8 cellular contexts compared by ENCODE assay signal in the genomic region with DNA sequence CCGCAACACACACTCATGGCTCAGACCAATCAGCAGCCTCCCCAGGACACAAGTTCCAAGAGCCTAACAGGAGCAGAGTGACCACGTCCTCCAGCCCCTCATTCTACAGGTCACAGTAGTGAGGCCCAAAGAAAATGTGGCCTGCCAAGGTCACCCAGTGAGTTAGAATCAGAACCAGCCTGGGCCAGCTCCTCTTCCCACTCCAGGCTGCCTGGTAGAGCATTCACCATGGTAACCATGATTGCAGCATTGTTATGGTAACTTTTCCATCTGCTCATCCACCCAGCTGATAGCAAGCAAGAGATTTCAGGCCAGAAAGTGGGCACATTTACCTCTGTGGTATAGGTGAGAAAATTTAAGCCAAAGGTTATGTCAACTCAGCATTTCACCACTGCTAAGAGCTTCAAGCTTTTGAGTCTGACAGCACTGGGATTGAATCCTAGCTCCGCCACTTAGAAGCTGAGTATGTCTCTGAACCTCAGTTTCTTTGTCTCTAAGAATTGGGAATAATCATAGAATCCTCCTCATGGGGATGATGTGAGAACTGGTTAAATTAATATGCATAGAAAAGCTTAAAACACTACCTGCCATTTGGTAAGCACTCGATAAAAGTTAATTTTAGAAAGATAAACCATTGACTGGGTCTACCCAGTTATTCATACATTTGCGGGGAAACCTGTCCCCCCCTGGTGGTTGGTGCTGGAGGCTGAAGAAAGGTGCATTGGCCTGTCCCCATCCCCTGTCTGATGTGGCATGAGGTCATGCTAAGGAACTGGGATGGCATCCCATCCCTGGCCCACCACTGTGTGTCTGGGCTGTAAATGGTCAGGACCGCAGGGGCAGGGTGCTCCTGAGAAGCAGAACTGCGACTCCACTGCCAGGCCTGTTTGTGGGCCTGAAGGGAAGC.
DNase-seq lines count a peak whose midpoint lies in the region; ATAC-seq and TF ChIP-seq lines count a peak whose summit lies in the region.

No MANE protein-coding gene starts in this region.

- H3K36me3 ChIP-seq in right atrium auricular region (no peaks in the 10 kb centered on the region), thoracic aorta (no peaks in the 10 kb centered on the region)

- intact Hi-C loops in CD14-positive monocyte (cut with micrococcal nuclease), result no loop called here

- no peaks in the 10 kb centered on the region for H3K9me3 Mint-ChIP-seq in CD14-positive monocyte
- no peaks in the 10 kb centered on the region for H3K9me3 Mint-ChIP-seq in activated CD4-positive, alpha-beta T cell treated with anti-CD3 and anti-CD28 coated beads, Interleukin-2, amount 10 ng/mL, durations not matched to agents 7 days and 5 days
- H3K9me3 Mint-ChIP-seq in effector memory CD8-positive, alpha-beta T cell, result no peaks in the 10 kb centered on the region

- no peak overlapping the region for H3K4me3 ChIP-seq in right atrium auricular region
- no peak overlapping the region for H3K4me3 ChIP-seq in thoracic aorta

- H3K27me3 ChIP-seq in right atrium auricular region (no peaks in the 10 kb centered on the region), thoracic aorta (replicated peaks; ENCODE audit: insufficient read depth) (no peaks in the 10 kb centered on the region)

- CTCF ChIA-PET in HEK293T (lab: Yijun Ruan, JAX), result interaction anchor here (1.5 kb wide), 1 partner anchor 17 kb away, joined by 4 read pairs; no protein-coding TSS in a partner anchor
- CTCF ChIA-PET in activated CD4-positive, alpha-beta T cell treated with anti-CD3 and anti-CD28 coated beads, Interleukin-2, amount 10 ng/mL, durations not matched to agents 7 days and 5 days (lab: Charles Lee), result no interaction called here

- H3K27ac Mint-ChIP-seq in CD14-positive monocyte, result no peak overlapping the region
- no peak overlapping the region for H3K27ac Mint-ChIP-seq in activated CD4-positive, alpha-beta T cell treated with anti-CD3 and anti-CD28 coated beads, Interleukin-2, amount 10 ng/mL, durations not matched to agents 7 days and 5 days
- no peak overlapping the region for H3K27ac Mint-ChIP-seq in effector memory CD8-positive, alpha-beta T cell

- H3K27ac ChIP-seq in right atrium auricular region (peak overlapping the region; percentile 53 to 69), thoracic aorta (peak overlapping the region; percentile 82 to 84)

- DNase-seq in CD14-positive monocyte (ENCODE audit: low spot score), result no peak
- DNase-seq in HEK293T (ENCODE audit: extremely low spot score), result peak; percentile 53
- DNase-seq in activated CD4-positive, alpha-beta T cell treated with anti-CD3 and anti-CD28 coated beads, Interleukin-2, amount 10 ng/mL, durations not matched to agents 7 days and 5 days, result peak; percentile 51
- no peak for DNase-seq in right atrium auricular region (ENCODE audit: low spot score)
- DNase-seq in thoracic aorta (ENCODE audit: low spot score), result no peak
- no peak for DNase-seq in NCI-H774 (lab: John Stamatoyannopoulos, UW)
- no peak for DNase-seq in effector memory CD8-positive, alpha-beta T cell
- no peak for DNase-seq in H4 (ENCODE audit: low spot score)

- TF ChIP-seq CTCF in CD14-positive monocyte (IDR thresholded peaks at IDR 0.05), result peak; percentile 8
- TF ChIP-seq CTCF in right atrium auricular region (IDR thresholded peaks at IDR 0.05), result peak in 1 of 2 donors; percentile 40
- TF ChIP-seq CTCF in thoracic aorta (IDR thresholded peaks at IDR 0.05), result peak; percentile 20

- H3K4me1 Mint-ChIP-seq in CD14-positive monocyte, result no peaks in the 10 kb centered on the region
- no peaks in the 10 kb centered on the region for H3K4me1 Mint-ChIP-seq in activated CD4-positive, alpha-beta T cell treated with anti-CD3 and anti-CD28 coated beads, Interleukin-2, amount 10 ng/mL, durations not matched to agents 7 days and 5 days
- H3K4me1 Mint-ChIP-seq in effector memory CD8-positive, alpha-beta T cell (ENCODE audit: low read depth in 2 of 2), result no peaks in the 10 kb centered on the region

- no peak for ATAC-seq in thoracic aorta (ENCODE audit: insufficient number of reproducible peaks, low FRiP score, low read depth)
- no peak for ATAC-seq in effector memory CD8-positive, alpha-beta T cell (replicated peaks)

- no peaks in the 10 kb centered on the region for H3K36me3 Mint-ChIP-seq in CD14-positive monocyte
- no peaks in the 10 kb centered on the region for H3K36me3 Mint-ChIP-seq in activated CD4-positive, alpha-beta T cell treated with anti-CD3 and anti-CD28 coated beads, Interleukin-2, amount 10 ng/mL, durations not matched to agents 7 days and 5 days (ENCODE audit: low read depth)
- H3K36me3 Mint-ChIP-seq in effector memory CD8-positive, alpha-beta T cell (ENCODE audit: insufficient read depth), result no peaks in the 10 kb centered on the region

- H3K27me3 Mint-ChIP-seq in CD14-positive monocyte (ENCODE audit: low read depth in 3 of 3), result peaks cover 3 to 11% (median 3%) of the 10 kb centered on the region in 3 donors
- H3K27me3 Mint-ChIP-seq in activated CD4-positive, alpha-beta T cell treated with anti-CD3 and anti-CD28 coated beads, Interleukin-2, amount 10 ng/mL, durations not matched to agents 7 days and 5 days, result no peaks in the 10 kb centered on the region
- peaks cover 11 to 36% of the 10 kb centered on the region in 2 donors for H3K27me3 Mint-ChIP-seq in effector memory CD8-positive, alpha-beta T cell

- H3K9me3 ChIP-seq in right atrium auricular region (no peaks in the 10 kb centered on the region), thoracic aorta (no peaks in the 10 kb centered on the region)

- H3K4me3 Mint-ChIP-seq in CD14-positive monocyte, result no peak overlapping the region
- H3K4me3 Mint-ChIP-seq in activated CD4-positive, alpha-beta T cell treated with anti-CD3 and anti-CD28 coated beads, Interleukin-2, amount 10 ng/mL, durations not matched to agents 7 days and 5 days, result no peak overlapping the region
- H3K4me3 Mint-ChIP-seq in effector memory CD8-positive, alpha-beta T cell, result no peak overlapping the region

- H3K4me1 ChIP-seq in right atrium auricular region (peaks cover 0 to 39% of the 10 kb centered on the region in 2 donors), thoracic aorta (ENCODE audit: control insufficient read depth in 1 of 2, low read depth in 2 of 2) (peaks cover 26 to 65% of the 10 kb centered on the region in 2 donors)

- POLR2A ChIA-PET in HEK293T (lab: Yijun Ruan, JAX), result no interaction called here
- POLR2A ChIA-PET in activated CD4-positive, alpha-beta T cell treated with anti-CD3 and anti-CD28 coated beads, Interleukin-2, amount 10 ng/mL, durations not matched to agents 7 days and 5 days (lab: Charles Lee), result no interaction called here

TF ChIP-seq in HEK293T, 16 proteins besides CTCF, POLR2A, EP300 and RAD21:
- TF ChIP-seq HDGF (IDR thresholded peaks at IDR 0.05; ENCODE audit: borderline replicate concordance) (no peak), ZNF384 (IDR thresholded peaks at IDR 0.05) (no peak), FOXM1 (IDR thresholded peaks at IDR 0.05; ENCODE audit: borderline replicate concordance) (no peak), FOXA1 (IDR thresholded peaks at IDR 0.05) (no peak), SP1 (IDR thresholded peaks at IDR 0.05) (no peak), LEF1 (IDR thresholded peaks at IDR 0.05; ENCODE audit: borderline replicate concordance) (no peak), SUZ12 (IDR thresholded peaks at IDR 0.05) (no peak), CTBP1 (IDR thresholded peaks at IDR 0.05; ENCODE audit: borderline replicate concordance) (no peak), PKNOX1 (IDR thresholded peaks at IDR 0.05) (no peak), BHLHE40 (IDR thresholded peaks at IDR 0.05; ENCODE audit: borderline replicate concordance) (no peak), NFRKB (IDR thresholded peaks at IDR 0.05) (no peak), L3MBTL2 (conservative IDR thresholded peaks at IDR 0.05) (no peak), FOXK2 (IDR thresholded peaks at IDR 0.05) (no peak), ELF4 (IDR thresholded peaks at IDR 0.05) (no peak), TARDBP (IDR thresholded peaks at IDR 0.05) (no peak), ARNT (IDR thresholded peaks at IDR 0.05) (no peak)

Comparison
In these comparisons a context has a peak if more than half of its experiments do, and no peak if none do; other contexts are left out.
1. DNase-seq: peak in HEK293T (single experiment) and activated CD4-positive, alpha-beta T cell treated with anti-CD3 and anti-CD28 coated beads, Interleukin-2, amount 10 ng/mL, durations not matched to agents 7 days and 5 days (single experiment); none in CD14-positive monocyte (single experiment), right atrium auricular region (single experiment), thoracic aorta (single experiment), NCI-H774 (single experiment), effector memory CD8-positive, alpha-beta T cell (0 of 3) and H4 (single experiment).